In genomic region chr2:191679818-191680600, GRCh38 we compare ENCODE assay signal across 8 cellular contexts. TPM values are rescaled to one million over a fixed set of nuclear protein-coding genes. Genes with fewer than 3 reads are reported as not detected.
DNase-seq lines count a peak whose midpoint lies in the region; ATAC-seq, FAIRE-seq and TF ChIP-seq lines count a peak whose summit lies in the region.

No MANE protein-coding gene starts in this region.

- RAD21 ChIA-PET in GM12878 (lab: Charles Lee; ENCODE audit: unreplicated experiment): interaction anchor here (0.6 to 2.4 kb wide), 13 partner anchors 9 to 125 kb away, joined by 3 to 11 read pairs (median 4); no protein-coding TSS in a partner anchor

- no peak for TF ChIP-seq POLR2A in H54 (IDR thresholded peaks at IDR 0.05; ENCODE audit: low read depth, low read length)
- 0 out of 2 replicates have a peak, but pooled peaks have one; percentile 22 for TF ChIP-seq POLR2A in GM12878 (IDR thresholded peaks at IDR 0.05; ENCODE audit: low read depth, low read length)

- peak overlapping the region; percentile 88 for H3K27ac ChIP-seq in MM.1S (ENCODE audit: low read length)
- peak overlapping the region; percentile 89 for H3K27ac ChIP-seq in GM12878 (ENCODE audit: control insufficient read depth, insufficient read depth)
- H3K27ac ChIP-seq in caudate nucleus (ENCODE audit: low read depth, low read length): no peak overlapping the region

- DNase-seq in GM13977 (ENCODE audit: low spot score) (peak; percentile 47), H54 (ENCODE audit: insufficient read length, low spot score) (no peak), MM.1S (peak; percentile 74), GM12878 (ENCODE audit: low read depth, low spot score) (no peak), D721Med (ENCODE audit: insufficient read length, low spot score) (no peak), caudate nucleus (lab: John Stamatoyannopoulos, UW) (no peak), T-helper 9 cell (no peak)
- peak in 5 of 10 donors; percentile 5 to 49 (median 44) for DNase-seq in naive thymus-derived CD8-positive, alpha-beta T cell

- peak; percentile 89 for FAIRE-seq in H54 (lab: Jason Lieb, UNC)
- peak; percentile 76 for FAIRE-seq in GM12878 (lab: Jason Lieb, UNC)
- no peak for FAIRE-seq in D721Med (lab: Jason Lieb, UNC)

- H3K4me1 ChIP-seq in MM.1S (ENCODE audit: low read length) (peaks cover 36% of the 10 kb centered on the region), GM12878 (ENCODE audit: control insufficient read depth, insufficient read depth, low read length) (peaks cover 17% of the 10 kb centered on the region)

- peaks cover 7% of the 10 kb centered on the region; the same call in 1 of the 2 replicates for H3K36me3 ChIP-seq in MM.1S (replicated peaks; ENCODE audit: insufficient read depth, low read length)
- H3K36me3 ChIP-seq in GM12878 (ENCODE audit: control insufficient read depth in 2 of 2, insufficient read depth in 2 of 2, low read length in 1 of 2): peaks cover 6 to 23% of the 10 kb centered on the region in 2 experiments

- peak overlapping the region; percentile 65 to 100 (median 96) for H3K27ac Mint-ChIP-seq in naive thymus-derived CD8-positive, alpha-beta T cell

- no peaks in the 10 kb centered on the region for H3K9me3 ChIP-seq in MM.1S (replicated peaks; ENCODE audit: insufficient read depth, low read length)
- no peaks in the 10 kb centered on the region for H3K9me3 ChIP-seq in GM12878 (replicated peaks; ENCODE audit: control insufficient read depth, insufficient read depth, low read length)

- no peaks in the 10 kb centered on the region for H3K27me3 ChIP-seq in MM.1S (replicated peaks; ENCODE audit: insufficient read depth, low read length)
- no peaks in the 10 kb centered on the region for H3K27me3 ChIP-seq in GM12878 (replicated peaks in 1 of 2; ENCODE audit: control insufficient read depth in 2 of 2, insufficient read depth in 2 of 2, low read length in 1 of 2)

- no TSS peak for BruUV-seq in GM12878 (replicated peaks; lab: Mats Ljungman, UMichigan)

- peak; percentile 38 for ATAC-seq in GM12878
- ATAC-seq in naive thymus-derived CD8-positive, alpha-beta T cell: no peak

- H3K9me3 Mint-ChIP-seq in naive thymus-derived CD8-positive, alpha-beta T cell: peaks cover 0 to 4% (median 0%) of the 10 kb centered on the region in 9 donors

- in situ Hi-C loops in GM13977 (cut with MboI; ENCODE audit: low pct_unique_long_range_greater_than_20kb, low sequenced_read_pairs, unreplicated experiment) (loop anchor here (10.0 kb wide), 1 partner anchor 115 kb away; no protein-coding TSS in a partner anchor), GM12878 (cut with MboI) (no loop called here)

- no peak for TF ChIP-seq CTCF in GM13977 (IDR thresholded peaks at IDR 0.05; ENCODE audit: extremely low read depth, insufficient read depth, missing control alignments)
- TF ChIP-seq CTCF in MM.1S (IDR thresholded peaks at IDR 0.05; ENCODE audit: low read length): no peak
- no peak for TF ChIP-seq CTCF in GM12878 (IDR thresholded peaks at IDR 0.05 in 2 of 3, conservative IDR thresholded peaks at IDR 0.05 in 1 of 3; ENCODE audit: control insufficient read depth in 2 of 3, extremely low read depth in 1 of 3, insufficient read depth in 1 of 3, low read depth in 3 of 3, low read length in 3 of 3)
- TF ChIP-seq CTCF in D721Med (IDR thresholded peaks at IDR 0.05; ENCODE audit: insufficient read depth, missing control alignments): no peak

- peaks cover 74% of the 10 kb centered on the region for H3K79me2 ChIP-seq in MM.1S (ENCODE audit: low read length)
- H3K79me2 ChIP-seq in GM12878 (ENCODE audit: control insufficient read depth, insufficient read depth, low read length): peaks cover 56% of the 10 kb centered on the region

- peaks cover 0 to 33% (median 19%) of the 10 kb centered on the region in 3 donors for H3K36me3 Mint-ChIP-seq in naive thymus-derived CD8-positive, alpha-beta T cell

- peak overlapping the region; percentile 88 for H3K4me3 ChIP-seq in MM.1S (ENCODE audit: low read length)
- H3K4me3 ChIP-seq in GM12878: peak overlapping the region; percentile 87

- H3K27me3 Mint-ChIP-seq in naive thymus-derived CD8-positive, alpha-beta T cell: peaks cover 0 to 2% (median 0%) of the 10 kb centered on the region in 5 donors

- peaks cover 23 to 74% (median 57%) of the 10 kb centered on the region in 4 donors for H3K4me1 Mint-ChIP-seq in naive thymus-derived CD8-positive, alpha-beta T cell

- H3K4me2 ChIP-seq in MM.1S (ENCODE audit: low read depth, low read length) (peak overlapping the region; percentile 90), GM12878 (ENCODE audit: control insufficient read depth, insufficient read depth) (peak overlapping the region; percentile 66)

- H4K20me1 ChIP-seq in MM.1S (ENCODE audit: insufficient read depth, low read length) (peaks cover 6% of the 10 kb centered on the region), GM12878 (ENCODE audit: control insufficient read depth, insufficient read depth) (no peaks in the 10 kb centered on the region)

- CTCF ChIA-PET in GM12878 (lab: Yijun Ruan, JAX): interaction anchor here (0.7 to 1.9 kb wide), 4 partner anchors 12 to 72 kb away, joined by 3 to 7 read pairs (median 3); no protein-coding TSS in a partner anchor

- SMC1A ChIA-PET in GM12878 (lab: Charles Lee; ENCODE audit: uncharacterized antibody, unreplicated experiment): interaction anchor here (1.0 to 10.4 kb wide), 10 partner anchors 12 to 628 kb away, joined by 3 to 126 read pairs (median 4); no protein-coding TSS in a partner anchor

- intact Hi-C loops in GM12878 (cut with micrococcal nuclease; ENCODE audit: unreplicated experiment): loop anchor here (2.0 to 5.0 kb wide), 3 partner anchors 17 to 63 kb away; no protein-coding TSS in a partner anchor

- peak in 1 of 2 experiments; percentile 64; a peak in 2 of 4 replicates for TF ChIP-seq EP300 in GM12878 (IDR thresholded peaks at IDR 0.05; ENCODE audit: borderline replicate concordance in 1 of 2, control insufficient read depth in 1 of 2, low read depth in 2 of 2, low read length in 2 of 2)

- peak overlapping the region; percentile 83 to 99 (median 96) for H3K4me3 Mint-ChIP-seq in naive thymus-derived CD8-positive, alpha-beta T cell

- H2AFZ ChIP-seq in MM.1S (ENCODE audit: low read length) (no peak overlapping the region), GM12878 (ENCODE audit: control insufficient read depth, low read depth, low read length) (no peak overlapping the region; the same call in 1 of the 2 replicates)

- peaks cover 47% of the 10 kb centered on the region for H3F3A ChIP-seq in MM.1S (ENCODE audit: insufficient read depth, low read length)

- peak; percentile 5; the same call in 1 of the 2 replicates for TF ChIP-seq RAD21 in GM12878 (IDR thresholded peaks at IDR 0.05; ENCODE audit: insufficient read depth, low read depth, low read length)

- H3K9ac ChIP-seq in MM.1S (ENCODE audit: low read length): peak overlapping the region; percentile 97; the same call in 1 of the 2 replicates
- peak overlapping the region; percentile 42 for H3K9ac ChIP-seq in GM12878 (ENCODE audit: control insufficient read depth, insufficient read depth, low read length)

- H3K9me2 ChIP-seq in MM.1S (replicated peaks; ENCODE audit: insufficient read depth, low read length): no peaks in the 10 kb centered on the region

- POLR2A ChIA-PET in GM12878 (lab: Charles Lee): interaction anchor here (0.6 to 8.1 kb wide), 4 partner anchors 10 to 885 kb away, joined by 3 to 102 read pairs (median 3); no protein-coding TSS in a partner anchor
- POLR2A ChIA-PET in naive thymus-derived CD8-positive, alpha-beta T cell (lab: Charles Lee): interaction anchor here (1.2 to 6.3 kb wide), 2 partner anchors 8 to 61 kb away, joined by 3 to 94 read pairs; no protein-coding TSS in a partner anchor

- WGBS in GM12878 (ENCODE audit: insufficient coverage, insufficient replicate concordance, low lambda C conversion rate, missing lambda C conversion rate): 27% methylated on average over 4 of the region's 4 CpGs

TF ChIP-seq in GM12878, 131 proteins besides CTCF, POLR2A, EP300 and RAD21 (continues in another document):
- TF ChIP-seq EED (IDR thresholded peaks at IDR 0.05; ENCODE audit: low read depth) (peak; percentile 32; the same call in 1 of the 2 replicates), MTA2 (IDR thresholded peaks at IDR 0.05; ENCODE audit: low read depth) (0 out of 2 replicates have a peak, but pooled peaks have one; percentile 22), PML (IDR thresholded peaks at IDR 0.05; ENCODE audit: low read length) (0 out of 2 replicates have a peak, but pooled peaks have one; percentile 44), PBX3 (IDR thresholded peaks at IDR 0.05; ENCODE audit: insufficient replicate concordance, low read depth, low read length) (no peak), IKZF1 (conservative IDR thresholded peaks at IDR 0.05) (peak; percentile 71), IRF4 (IDR thresholded peaks at IDR 0.05; ENCODE audit: low read depth, low read length) (peak; percentile 66; the same call in 1 of the 2 replicates)

RNA-seq across cellular contexts. Expression of gene NABP1, which starts 2.1 kb away (rescaled TPM):
- 236 and 247 TPM in 2 replicates for total RNA-seq in GM12878 (2013; cell fraction: nucleolus; rRNA removed)
- total RNA-seq in GM12878 (2014; rRNA removed) (41.5 and 47.5 TPM in 2 replicates), GM12878 (2014; rRNA removed; fragmentation: Illumina TruSeq; extraction: Trizol) (64.3 and 65.7 TPM in 2 replicates), GM12878 (2021) (44.9 and 51.8 TPM in 2 replicates)
- polyA plus RNA-seq in GM12878 (2011; ENCODE audit: low read depth): 4.3 TPM
- polyA plus RNA-seq in GM12878 (2011; rRNA removed) (31.6 and 50.2 TPM in 2 replicates), GM12878 (2014; fragmentation: Illumina TruSeq; extraction: Trizol) (36.6 and 53.7 TPM in 2 replicates), GM12878 (2014; fragmentation: Nextera tagmentation; extraction: Ambion mirVana) (10 to 100 TPM; 22.9 to 24.1 TPM), GM12878 (2014; rRNA removed) (30.4 and 38.3 TPM in 2 replicates), GM12878 (2016; fragmentation: Nextera tagmentation; extraction: Ambion mirVana) (10 to 100 TPM; 57.0 to 60.3 TPM)
- polyA plus RNA-seq in GM12878 (2011; cell fraction: cytosol; rRNA removed): 5.9 and 7.6 TPM in 2 replicates
- 65.5 and 84.2 TPM in 2 replicates for polyA plus RNA-seq in GM12878 (2011; cell fraction: nucleus; rRNA removed)
- 12.9 and 16.4 TPM in 2 replicates for polyA plus RNA-seq in GM12878 (2012)
- 32.7 and 34.8 TPM in 2 replicates for polyA minus RNA-seq in GM12878 (2011; rRNA and poly(A)+ RNA removed)
- polyA minus RNA-seq in GM12878 (2011; cell fraction: cytosol; rRNA and poly(A)+ RNA removed): 11.5 and 15.8 TPM in 2 replicates
- 93.1 and 134 TPM in 2 replicates for polyA minus RNA-seq in GM12878 (2011; cell fraction: nucleus; rRNA and poly(A)+ RNA removed)
- 10 to 100 TPM; 38.0 to 38.8 TPM for total RNA-seq in naive thymus-derived CD8-positive, alpha-beta T cell
- 1 to 10 TPM; 3.5 to 4.7 (median 4.0) TPM for polyA plus RNA-seq in naive thymus-derived CD8-positive, alpha-beta T cell

Comparison
In these comparisons a context has a peak if more than half of its experiments do, and no peak if none do; other contexts are left out.
1. DNase-seq: peak in GM13977 (single experiment) and MM.1S (single experiment); none in H54 (single experiment), GM12878 (single experiment), D721Med (single experiment), caudate nucleus (0 of 61) and T-helper 9 cell (single experiment).